8 cellular contexts compared by ENCODE assay signal in genomic region chr6:3848925-3849605, GRCh38. TPM values are rescaled to one million over a fixed set of nuclear protein-coding genes. Genes with fewer than 3 reads are reported as not detected.
DNase-seq lines count a peak whose midpoint lies in the region; ATAC-seq and FAIRE-seq lines count a peak whose summit lies in the region.

FAM50B (plus strand) TSS chr6:3849373; CDS start chr6:3849812, 439 bp downstream.

- no peaks in the 10 kb centered on the region for H3K27me3 Mint-ChIP-seq in activated T-helper 1 cell treated with anti-CD3 and anti-CD28 coated beads, Interleukin-12 subunit alpha, Interleukin-12 subunit beta, Interleukin-2, Interleukin-4 antibody, amounts not matched to agents 30 ng/mL and 10 ng/mL and 1 ng/mL, durations not matched to agents 14 hours and 24 hours and 36 hours (ENCODE audit: insufficient read depth)
- no peaks in the 10 kb centered on the region for H3K27me3 Mint-ChIP-seq in naive B cell

- H3K36me3 Mint-ChIP-seq in activated T-helper 1 cell treated with anti-CD3 and anti-CD28 coated beads, Interleukin-12 subunit alpha, Interleukin-12 subunit beta, Interleukin-2, Interleukin-4 antibody, amounts not matched to agents 30 ng/mL and 10 ng/mL and 1 ng/mL, durations not matched to agents 14 hours and 24 hours and 36 hours (ENCODE audit: low read depth), result no peaks in the 10 kb centered on the region
- no peaks in the 10 kb centered on the region for H3K36me3 Mint-ChIP-seq in naive B cell
- H3K36me3 Mint-ChIP-seq in stimulated activated effector memory CD8-positive, alpha-beta T cell treated with anti-CD3 and anti-CD28 coated beads, Interleukin-12 subunit alpha, Interleukin-12 subunit beta, amount 100 ng/mL, for 72 hours, result peaks cover 19% of the 10 kb centered on the region

- intact Hi-C loops in activated T-helper 1 cell treated with anti-CD3 and anti-CD28 coated beads, Interleukin-12 subunit alpha, Interleukin-12 subunit beta, Interleukin-2, Interleukin-4 antibody, amounts not matched to agents 30 ng/mL and 10 ng/mL and 1 ng/mL, durations not matched to agents 14 hours and 24 hours and 36 hours (cut with micrococcal nuclease), result loop anchor here (1.0 to 5.0 kb wide), 8 partner anchors 18 to 591 kb away; partner anchors contain the start of genes ECI2 and PSMG4

- FAIRE-seq in GM19239 (lab: Jason Lieb, UNC), result peak; percentile 26

- H3K4me1 Mint-ChIP-seq in activated T-helper 1 cell treated with anti-CD3 and anti-CD28 coated beads, Interleukin-12 subunit alpha, Interleukin-12 subunit beta, Interleukin-2, Interleukin-4 antibody, amounts not matched to agents 30 ng/mL and 10 ng/mL and 1 ng/mL, durations not matched to agents 14 hours and 24 hours and 36 hours (ENCODE audit: low read depth), result peaks cover 24% of the 10 kb centered on the region
- H3K4me1 Mint-ChIP-seq in naive B cell, result peaks cover 6 to 14% (median 7%) of the 10 kb centered on the region in 3 donors
- peaks cover 43% of the 10 kb centered on the region for H3K4me1 Mint-ChIP-seq in stimulated activated effector memory CD8-positive, alpha-beta T cell treated with anti-CD3 and anti-CD28 coated beads, Interleukin-12 subunit alpha, Interleukin-12 subunit beta, amount 100 ng/mL, for 72 hours

- peak; percentile 92 for DNase-seq in AG20443 (ENCODE audit: low spot score)
- peak; percentile 81 for DNase-seq in GM19239 (ENCODE audit: insufficient read length, low spot score)
- peak; percentile 29 for DNase-seq in NOMO-1 treated with dmso at 0.1 percent for 144 hours (lab: John Stamatoyannopoulos, UW; ENCODE audit: unreplicated experiment)
- peak; percentile 87 for DNase-seq in activated T-helper 1 cell treated with anti-CD3 and anti-CD28 coated beads, Interleukin-12 subunit alpha, Interleukin-12 subunit beta, Interleukin-2, Interleukin-4 antibody, amounts not matched to agents 30 ng/mL and 10 ng/mL and 1 ng/mL, durations not matched to agents 14 hours and 24 hours and 36 hours (ENCODE audit: low spot score)
- DNase-seq in fibroblast of gingiva (ENCODE audit: low read depth), result peak; percentile 93
- peak; percentile 88 for DNase-seq in naive B cell
- peak; percentile 77 to 90 for DNase-seq in stimulated activated effector memory CD8-positive, alpha-beta T cell treated with anti-CD3 and anti-CD28 coated beads, Interleukin-12 subunit alpha, Interleukin-12 subunit beta, amount 100 ng/mL, for 72 hours (ENCODE audit: low spot score in 2 of 2)

- peak; percentile 86 for ATAC-seq in HG03439 (IDR thresholded peaks at IDR 0.05; ENCODE audit: unreplicated experiment)
- ATAC-seq in naive B cell (ENCODE audit: low read depth in 2 of 2), result peak; percentile 94 to 96
- ATAC-seq in stimulated activated effector memory CD8-positive, alpha-beta T cell treated with anti-CD3 and anti-CD28 coated beads, Interleukin-12 subunit alpha, Interleukin-12 subunit beta, amount 100 ng/mL, for 72 hours, result peak; percentile 77

- H3K27ac Mint-ChIP-seq in activated T-helper 1 cell treated with anti-CD3 and anti-CD28 coated beads, Interleukin-12 subunit alpha, Interleukin-12 subunit beta, Interleukin-2, Interleukin-4 antibody, amounts not matched to agents 30 ng/mL and 10 ng/mL and 1 ng/mL, durations not matched to agents 14 hours and 24 hours and 36 hours, result peak within 1 kb of the TSS; percentile 59
- peak within 1 kb of the TSS; percentile 50 to 81 (median 76) for H3K27ac Mint-ChIP-seq in naive B cell
- H3K27ac Mint-ChIP-seq in stimulated activated effector memory CD8-positive, alpha-beta T cell treated with anti-CD3 and anti-CD28 coated beads, Interleukin-12 subunit alpha, Interleukin-12 subunit beta, amount 100 ng/mL, for 72 hours, result peak within 1 kb of the TSS; percentile 88

- no peaks in the 10 kb centered on the region for H3K9me3 Mint-ChIP-seq in activated T-helper 1 cell treated with anti-CD3 and anti-CD28 coated beads, Interleukin-12 subunit alpha, Interleukin-12 subunit beta, Interleukin-2, Interleukin-4 antibody, amounts not matched to agents 30 ng/mL and 10 ng/mL and 1 ng/mL, durations not matched to agents 14 hours and 24 hours and 36 hours
- H3K9me3 Mint-ChIP-seq in naive B cell, result peaks cover 0 to 4% (median 0%) of the 10 kb centered on the region in 7 donors
- no peaks in the 10 kb centered on the region for H3K9me3 Mint-ChIP-seq in stimulated activated effector memory CD8-positive, alpha-beta T cell treated with anti-CD3 and anti-CD28 coated beads, Interleukin-12 subunit alpha, Interleukin-12 subunit beta, amount 100 ng/mL, for 72 hours

- H3K4me3 Mint-ChIP-seq in activated T-helper 1 cell treated with anti-CD3 and anti-CD28 coated beads, Interleukin-12 subunit alpha, Interleukin-12 subunit beta, Interleukin-2, Interleukin-4 antibody, amounts not matched to agents 30 ng/mL and 10 ng/mL and 1 ng/mL, durations not matched to agents 14 hours and 24 hours and 36 hours, result peak within 1 kb of the TSS; percentile 55
- peak within 1 kb of the TSS; percentile 73 to 91 (median 88) for H3K4me3 Mint-ChIP-seq in naive B cell
- peak within 1 kb of the TSS; percentile 66 for H3K4me3 Mint-ChIP-seq in stimulated activated effector memory CD8-positive, alpha-beta T cell treated with anti-CD3 and anti-CD28 coated beads, Interleukin-12 subunit alpha, Interleukin-12 subunit beta, amount 100 ng/mL, for 72 hours

RNA-seq across cellular contexts. Expression of gene FAM50B, which starts in this region (rescaled TPM):
- 9.0 and 9.1 TPM in 2 replicates for total RNA-seq in activated T-helper 1 cell treated with anti-CD3 and anti-CD28 coated beads, Interleukin-12 subunit alpha, Interleukin-12 subunit beta, Interleukin-2, Interleukin-4 antibody, amounts not matched to agents 30 ng/mL and 10 ng/mL and 1 ng/mL, durations not matched to agents 14 hours and 24 hours and 36 hours
- polyA plus RNA-seq in naive B cell (ENCODE audit: low read depth in 6 of 6), result 10 to 100 TPM in 3 of 6 donors, 1 to 10 TPM in 3; 2.5 to 14.8 (median 9.0) TPM

Comparison
In these comparisons a context has a peak if more than half of its experiments do, and no peak if none do; other contexts are left out.
1. Peak in every context shown above with its lines: DNase-seq and ATAC-seq.
2. DNase-seq: peak in every context shown above with its lines; median percentile 93 in fibroblast of gingiva; 92 in AG20443; 88 in naive B cell; 87 in activated T-helper 1 cell treated with anti-CD3 and anti-CD28 coated beads, Interleukin-12 subunit alpha, Interleukin-12 subunit beta, Interleukin-2, Interleukin-4 antibody, amounts not matched to agents 30 ng/mL and 10 ng/mL and 1 ng/mL, durations not matched to agents 14 hours and 24 hours and 36 hours; 84 in stimulated activated effector memory CD8-positive, alpha-beta T cell treated with anti-CD3 and anti-CD28 coated beads, Interleukin-12 subunit alpha, Interleukin-12 subunit beta, amount 100 ng/mL, for 72 hours; 81 in GM19239; 29 in NOMO-1 treated with dmso at 0.1 percent for 144 hours.